In the genomic region with DNA sequence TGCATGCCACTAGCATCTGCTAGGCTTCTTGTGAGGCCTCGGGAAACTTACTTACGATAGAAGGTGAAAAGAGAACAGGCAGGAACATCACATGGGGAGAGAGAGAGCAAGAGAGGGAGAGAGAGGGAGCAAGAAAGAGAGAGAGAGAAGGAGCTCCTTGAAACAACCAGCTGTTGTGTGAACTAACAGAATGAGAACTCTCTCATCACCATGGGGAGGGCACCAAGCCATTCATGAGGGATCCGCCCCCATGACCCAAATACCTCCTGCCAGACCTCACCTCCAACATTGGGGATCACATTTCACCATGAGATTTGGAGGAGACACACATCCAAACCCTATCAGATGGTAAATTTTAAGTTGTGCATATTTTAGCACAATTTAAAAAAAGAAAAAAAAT, we compare ENCODE assay signal across 9 cellular contexts.
"Had no signal": no experiment of that assay in that cellular context is flagged by ENCODE, and none has a peak within 500 bp of the region (broad histone marks: within the 10 kb centered on the region; RNA-seq: fewer than 3 reads in every experiment).

No MANE protein-coding gene starts in this region.

- H3K4me2 ChIP-seq: KMS-11 had no signal

- H3K36me3 Mint-ChIP-seq: IgD-negative memory B cell had no signal

- FAIRE-seq: HepG2, HTR-8/SVneo, K562 had no signal

- H3K4me1 Mint-ChIP-seq: IgD-negative memory B cell had no signal

- H3K27me3 Mint-ChIP-seq: IgD-negative memory B cell had no signal

- H3K27ac Mint-ChIP-seq: IgD-negative memory B cell had no signal

- ATAC-seq: HepG2, K562 had no signal

- DNase-seq: IMR-90, KBM-7, KG1 had no signal

- H3K9ac ChIP-seq: KMS-11 had no signal

- H3K27ac ChIP-seq: HL-60, KMS-11 had no signal

- H3K4me3 Mint-ChIP-seq: IgD-negative memory B cell had no signal

- H3K4me3 ChIP-seq: K562 had no signal
